ENCODE assay signal across 8 cellular contexts in genomic region chr1:100351095-100351884, GRCh38. TPM values are rescaled to one million over a fixed set of nuclear protein-coding genes. Genes with fewer than 3 reads are reported as not detected.
DNase-seq lines count a peak whose midpoint lies in the region; ATAC-seq and TF ChIP-seq lines count a peak whose summit lies in the region.

No MANE protein-coding gene starts in this region.

- H3K36me3 Mint-ChIP-seq in GM23338 (ENCODE audit: low read depth): peaks cover 15% of the 10 kb centered on the region; the same call in 2 of the 3 replicates
- peaks cover 44% of the 10 kb centered on the region for H3K36me3 Mint-ChIP-seq in activated T-helper 17 cell treated with anti-CD3 and anti-CD28 coated beads, Interleukin-2, amount 50 U/mL, for 72 hours (ENCODE audit: low read depth)
- peaks cover 9% of the 10 kb centered on the region for H3K36me3 Mint-ChIP-seq in natural killer cell treated with Interleukin-12 subunit alpha and Interleukin-12 subunit beta and Interleukin-15 and Interleukin-18, amount 100 ng/mL, for 72 hours

- H3K27ac Mint-ChIP-seq in GM23338: peak overlapping the region; percentile 97
- peak overlapping the region; percentile 97 for H3K27ac Mint-ChIP-seq in activated T-helper 17 cell treated with anti-CD3 and anti-CD28 coated beads, Interleukin-2, amount 50 U/mL, for 72 hours
- peak overlapping the region; percentile 87 to 91 for H3K27ac Mint-ChIP-seq in natural killer cell treated with Interleukin-12 subunit alpha and Interleukin-12 subunit beta and Interleukin-15 and Interleukin-18, amount 100 ng/mL, for 72 hours

- H3K27me3 Mint-ChIP-seq in GM23338 (ENCODE audit: insufficient read depth, low read depth, poor library complexity): peaks cover 27% of the 10 kb centered on the region
- no peaks in the 10 kb centered on the region for H3K27me3 Mint-ChIP-seq in activated T-helper 17 cell treated with anti-CD3 and anti-CD28 coated beads, Interleukin-2, amount 50 U/mL, for 72 hours
- H3K27me3 Mint-ChIP-seq in natural killer cell treated with Interleukin-12 subunit alpha and Interleukin-12 subunit beta and Interleukin-15 and Interleukin-18, amount 100 ng/mL, for 72 hours: no peaks in the 10 kb centered on the region

- H3K9me3 Mint-ChIP-seq in GM23338: no peaks in the 10 kb centered on the region; the same call in 2 of the 3 replicates
- H3K9me3 Mint-ChIP-seq in activated T-helper 17 cell treated with anti-CD3 and anti-CD28 coated beads, Interleukin-2, amount 50 U/mL, for 72 hours: no peaks in the 10 kb centered on the region
- no peaks in the 10 kb centered on the region for H3K9me3 Mint-ChIP-seq in natural killer cell treated with Interleukin-12 subunit alpha and Interleukin-12 subunit beta and Interleukin-15 and Interleukin-18, amount 100 ng/mL, for 72 hours

- H3K27me3 ChIP-seq in GM23338 (ENCODE audit: insufficient read depth): no peaks in the 10 kb centered on the region

- H3F3A ChIP-seq in GM23338 (replicated peaks; ENCODE audit: low read depth): no peaks in the 10 kb centered on the region

- peak overlapping the region; percentile 58; the same call in 1 of the 2 replicates for H2AFZ ChIP-seq in GM23338

- peak overlapping the region; percentile 92 for H3K27ac ChIP-seq in GM23338 (ENCODE audit: low read depth)

- peak; percentile 74 for ATAC-seq in GM23338
- ATAC-seq in activated T-helper 17 cell treated with anti-CD3 and anti-CD28 coated beads, Interleukin-2, amount 50 U/mL, for 72 hours (replicated peaks): peak; percentile 76
- peak; percentile 83 for ATAC-seq in natural killer cell treated with Interleukin-12 subunit alpha and Interleukin-12 subunit beta and Interleukin-15 and Interleukin-18, amount 100 ng/mL, for 72 hours

- no peaks in the 10 kb centered on the region; the same call in 1 of the 2 replicates for H4K20me1 ChIP-seq in GM23338 (replicated peaks; ENCODE audit: insufficient read depth)

- H3K4me1 Mint-ChIP-seq in GM23338: peaks cover 27% of the 10 kb centered on the region
- peaks cover 24% of the 10 kb centered on the region for H3K4me1 Mint-ChIP-seq in activated T-helper 17 cell treated with anti-CD3 and anti-CD28 coated beads, Interleukin-2, amount 50 U/mL, for 72 hours
- peaks cover 37 to 45% of the 10 kb centered on the region in 2 donors for H3K4me1 Mint-ChIP-seq in natural killer cell treated with Interleukin-12 subunit alpha and Interleukin-12 subunit beta and Interleukin-15 and Interleukin-18, amount 100 ng/mL, for 72 hours (ENCODE audit: low read depth in 2 of 2)

- peak overlapping the region; percentile 88 for H3K4me3 ChIP-seq in GM23338
- peak overlapping the region; percentile 89 for H3K4me3 ChIP-seq in fibroblast of pulmonary artery (replicated peaks; ENCODE audit: low read depth, low read length)

- DNase-seq in ELF-1 (ENCODE audit: low read depth, low spot score) (peak; percentile 96), GM23338 (ENCODE audit: low spot score) (peak; percentile 98), Kasumi-1 (lab: John Stamatoyannopoulos, UW) (peak; percentile 96 to 98), RPMI7951 (ENCODE audit: low read depth) (peak; percentile 95), fibroblast of pulmonary artery (ENCODE audit: low read depth) (peak; percentile 89)
- peak; percentile 90 for DNase-seq in natural killer cell treated with Interleukin-12 subunit alpha and Interleukin-12 subunit beta and Interleukin-15 and Interleukin-18, amount 100 ng/mL, for 72 hours (ENCODE audit: low spot score)
- DNase-seq in stimulated activated naive CD4-positive, alpha-beta T cell treated with Interleukin-2 at 50 U/mL for 16 hours (lab: John Stamatoyannopoulos, UW): peak; percentile 89

- no peaks in the 10 kb centered on the region for H3K9me2 ChIP-seq in GM23338 (ENCODE audit: insufficient read depth)

- H3K4me2 ChIP-seq in GM23338: peak overlapping the region; percentile 85

- TF ChIP-seq CTCF in GM23338 (conservative IDR thresholded peaks at IDR 0.05; ENCODE audit: low read depth in 2 of 2) (peak; percentile 64 to 67), fibroblast of pulmonary artery (IDR thresholded peaks at IDR 0.05; ENCODE audit: low read length, missing control alignments) (peak; percentile 16)

- H3K4me3 Mint-ChIP-seq in GM23338: peak overlapping the region; percentile 90
- H3K4me3 Mint-ChIP-seq in activated T-helper 17 cell treated with anti-CD3 and anti-CD28 coated beads, Interleukin-2, amount 50 U/mL, for 72 hours: peak overlapping the region; percentile 95
- peak overlapping the region; percentile 98 for H3K4me3 Mint-ChIP-seq in natural killer cell treated with Interleukin-12 subunit alpha and Interleukin-12 subunit beta and Interleukin-15 and Interleukin-18, amount 100 ng/mL, for 72 hours

- H3K36me3 ChIP-seq in GM23338 (ENCODE audit: insufficient read depth): no peaks in the 10 kb centered on the region

- H3K79me2 ChIP-seq in GM23338 (replicated peaks; ENCODE audit: insufficient read depth): peaks cover 35% of the 10 kb centered on the region

- peaks cover 19% of the 10 kb centered on the region for H3K4me1 ChIP-seq in GM23338 (ENCODE audit: insufficient read depth)

TF ChIP-seq in GM23338, 12 proteins besides CTCF, POLR2A, EP300 and RAD21 (continues in another document):
- TF ChIP-seq JUNB (IDR thresholded peaks at IDR 0.05; ENCODE audit: unreplicated experiment) (no peak), ZNF462 (CRISPR knock-in tag; IDR thresholded peaks at IDR 0.05) (no peak)

RNA-seq across cellular contexts. Expression of gene CDC14A, which starts 1.0 kb away (rescaled TPM):
- total RNA-seq in GM23338 (2014; rRNA removed; shearing (Covaris generic)): 20.8 and 25.3 TPM in 2 replicates
- 10.5 and 11.1 TPM in 2 replicates for polyA plus RNA-seq in GM23338 (2016; fragmentation: Nextera tagmentation; extraction: Ambion mirVana)
- 5.3 and 5.6 TPM in 2 replicates for total RNA-seq in RPMI7951 (2014; rRNA removed; shearing (Covaris generic))
- 10 to 100 TPM; 21.0 to 31.0 TPM for total RNA-seq in activated T-helper 17 cell treated with anti-CD3 and anti-CD28 coated beads, Interleukin-2, amount 50 U/mL, for 72 hours
- 10 to 100 TPM; 15.0 to 26.9 TPM for total RNA-seq in natural killer cell treated with Interleukin-12 subunit alpha and Interleukin-12 subunit beta and Interleukin-15 and Interleukin-18, amount 100 ng/mL, for 72 hours

Comparison
In these comparisons a context has a peak if more than half of its experiments do, and no peak if none do; other contexts are left out.
1. Peak in every context shown above with its lines: DNase-seq, ATAC-seq, H3K4me3 ChIP-seq and H3K27ac ChIP-seq.